23 cellular contexts compared by ENCODE assay signal in genomic region chr9:75976549-75976948, GRCh38.
"Had no signal": no experiment of that assay in that cellular context is flagged by ENCODE, and none has a peak within 500 bp of the region (broad histone marks: within the 10 kb centered on the region; RNA-seq: fewer than 3 reads in every experiment).

No MANE protein-coding gene starts in this region.

- H3K27ac Mint-ChIP-seq: progenitor cell of endocrine pancreas; stimulated activated effector memory CD8-positive, alpha-beta T cell treated with anti-CD3 and anti-CD28 coated beads, Interleukin-12 subunit alpha, Interleukin-12 subunit beta, amount 100 ng/mL, for 72 hours; type B pancreatic cell had no signal

- H3K9me3 ChIP-seq: esophagus squamous epithelium, ovary, suprapubic skin, thyroid gland had no signal

- H3K4me3 Mint-ChIP-seq: naive B cell; neural crest cell; stimulated activated effector memory CD8-positive, alpha-beta T cell treated with anti-CD3 and anti-CD28 coated beads, Interleukin-12 subunit alpha, Interleukin-12 subunit beta, amount 100 ng/mL, for 72 hours; type B pancreatic cell had no signal

- H3K27me3 Mint-ChIP-seq: progenitor cell of endocrine pancreas, type B pancreatic cell had no signal

- H3K9me3 Mint-ChIP-seq: neural crest cell; stimulated activated effector memory CD8-positive, alpha-beta T cell treated with anti-CD3 and anti-CD28 coated beads, Interleukin-12 subunit alpha, Interleukin-12 subunit beta, amount 100 ng/mL, for 72 hours; type B pancreatic cell had no signal

- H3K36me3 Mint-ChIP-seq: naive B cell; stimulated activated effector memory CD8-positive, alpha-beta T cell treated with anti-CD3 and anti-CD28 coated beads, Interleukin-12 subunit alpha, Interleukin-12 subunit beta, amount 100 ng/mL, for 72 hours had no signal

- H3K27me3 ChIP-seq: dorsolateral prefrontal cortex, esophagus squamous epithelium, ovary, suprapubic skin, thyroid gland had no signal

- H3K4me1 Mint-ChIP-seq: naive B cell; stimulated activated effector memory CD8-positive, alpha-beta T cell treated with anti-CD3 and anti-CD28 coated beads, Interleukin-12 subunit alpha, Interleukin-12 subunit beta, amount 100 ng/mL, for 72 hours had no signal

- H3K4me1 ChIP-seq: suprapubic skin, thyroid gland had no signal

- H3K36me3 ChIP-seq: esophagus squamous epithelium, ovary, suprapubic skin, thyroid gland had no signal

- H3K27ac ChIP-seq: dorsolateral prefrontal cortex, epithelial cell of prostate, esophagus squamous epithelium, ovary, suprapubic skin, thyroid gland had no signal

- DNase-seq: cortex of kidney; dorsolateral prefrontal cortex; effector CD8-positive, alpha-beta T cell; esophagus squamous epithelium; left colon; left ventricle myocardium superior; mesenchymal stem cell; midbrain; naive B cell; nucleus accumbens; ovary; right cardiac atrium; stimulated activated CD4-positive, alpha-beta T cell treated with anti-CD3 and anti-CD28 coated beads, Interleukin-4, amount 100 ng/mL, for 1 hour; stimulated activated CD8-positive, alpha-beta memory T cell treated with anti-CD3 and anti-CD28 coated beads, Interleukin-4, amount 100 ng/mL, for 48 hours; stimulated activated naive CD8-positive, alpha-beta T cell treated with anti-CD3 and anti-CD28 coated beads, Interleukin-15, Interleukin-2, amounts not matched to agents 100 U/mL and 50 U/mL, for 24 hours; thyroid gland had no signal

- ATAC-seq: left colon; left ventricle myocardium superior; right cardiac atrium; stimulated activated effector memory CD8-positive, alpha-beta T cell treated with anti-CD3 and anti-CD28 coated beads, Interleukin-12 subunit alpha, Interleukin-12 subunit beta, amount 100 ng/mL, for 72 hours; stimulated activated naive CD8-positive, alpha-beta T cell treated with anti-CD3 and anti-CD28 coated beads, Interleukin-15, Interleukin-2, amounts not matched to agents 100 U/mL and 50 U/mL, for 24 hours had no signal

- H3K4me3 ChIP-seq: dorsolateral prefrontal cortex, esophagus squamous epithelium, lung, ovary, suprapubic skin, thyroid gland had no signal
